32 cellular contexts compared by ENCODE assay signal in the genomic region with DNA sequence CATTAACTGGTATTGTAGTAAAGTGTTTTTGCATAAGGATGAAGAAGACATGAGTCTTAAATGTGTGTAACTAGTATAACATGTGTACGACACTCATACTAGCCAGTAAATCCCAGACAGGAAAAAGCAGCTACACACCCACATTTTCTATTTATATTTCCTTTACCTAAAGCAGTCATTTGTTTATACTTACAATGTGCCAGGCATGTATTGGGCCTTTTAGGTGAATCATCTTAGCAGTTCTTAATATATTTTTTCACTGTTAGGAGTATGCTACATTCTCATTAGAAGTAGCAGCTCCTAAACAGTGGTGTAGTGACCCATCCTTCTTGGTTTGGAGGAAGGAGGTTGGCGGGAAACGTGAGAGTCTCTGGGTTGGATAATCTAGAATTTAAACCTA. TPM values are rescaled to one million over a fixed set of nuclear protein-coding genes. Genes with fewer than 3 reads are reported as not detected.
DNase-seq lines count a peak whose midpoint lies in the region; ATAC-seq and TF ChIP-seq lines count a peak whose summit lies in the region.
"Had no signal": no experiment of that assay in that cellular context is flagged by ENCODE, and none has a peak within 500 bp of the region (broad histone marks: within the 10 kb centered on the region; RNA-seq: fewer than 3 reads in every experiment).

No MANE protein-coding gene starts in this region.

- H3K4me2 ChIP-seq in SK-N-SH (no peak overlapping the region), mesendoderm (ENCODE audit: low read length) (no peak overlapping the region)
- H3K4me2 ChIP-seq: PC-9 had no signal

- no peak overlapping the region for H3K4me3 Mint-ChIP-seq in activated T-helper 17 cell treated with anti-CD3 and anti-CD28 coated beads, Interleukin-2, amount 50 U/mL, for 72 hours
- H3K4me3 Mint-ChIP-seq: CD8-positive, alpha-beta memory T cell; nephron had no signal

- H3K79me1 ChIP-seq in mesendoderm (ENCODE audit: low read length), result no peaks in the 10 kb centered on the region

- peaks cover 13% of the 10 kb centered on the region for H3F3A ChIP-seq in SK-N-SH (replicated peaks; ENCODE audit: insufficient read depth)

- no peak overlapping the region for H4K8ac ChIP-seq in mesendoderm (ENCODE audit: low read depth, low read length)

- H2BK15ac ChIP-seq in mesendoderm (replicated peaks; ENCODE audit: low read depth), result no peak overlapping the region

- no peak overlapping the region for H3K27ac Mint-ChIP-seq in activated T-helper 17 cell treated with anti-CD3 and anti-CD28 coated beads, Interleukin-2, amount 50 U/mL, for 72 hours
- H3K27ac Mint-ChIP-seq: activated B cell treated with CpG ODN at 0.5 μM for 24 hours; activated T-cell treated with anti-CD3 and anti-CD28 coated beads, Interleukin-2, amount 50 U/mL, for 72 hours; CD8-positive, alpha-beta memory T cell had no signal

- DNase-seq in SK-N-SH (no peak), epithelial cell of prostate (ENCODE audit: low read depth, low spot score) (peak; percentile 59), renal cortical epithelial cell (ENCODE audit: low read depth) (peak; percentile 43), 8988T (no peak), mesendoderm (no peak)
- DNase-seq: activated B cell treated with CpG ODN at 0.5 μM for 24 hours; activated CD4-positive, alpha-beta T cell treated with anti-CD3 and anti-CD28 coated beads, Interleukin-2, amount 50 U/mL, for 4 hours; activated naive CD4-positive, alpha-beta T cell treated with Interleukin-2 at 50 U/mL for 16 hours; activated T-cell treated with anti-CD3 and anti-CD28 coated beads, Interleukin-2, amount 50 U/mL, for 72 hours; CD8-positive, alpha-beta memory T cell; lower lobe of right lung; NCI-H1436 treated with DMSO at 0.1 percent for 48 hours; NCI-H510A treated with DMSO at 0.1 percent for 48 hours; pancreas; PC-9; SHP77; small intestine; stimulated activated CD4-positive, alpha-beta T cell treated with anti-CD3 and anti-CD28 coated beads, Interleukin-1b, Interleukin-23, amount 100 ng/mL, for 48 hours; SW 1271 had no signal

- H3K27me3 Mint-ChIP-seq in activated T-helper 17 cell treated with anti-CD3 and anti-CD28 coated beads, Interleukin-2, amount 50 U/mL, for 72 hours, result no peaks in the 10 kb centered on the region
- H3K27me3 Mint-ChIP-seq: activated B cell treated with CpG ODN at 0.5 μM for 24 hours had no signal

- no peak overlapping the region for H3K18ac ChIP-seq in mesendoderm (ENCODE audit: low read length)

- TF ChIP-seq CTCF in SK-N-SH (IDR thresholded peaks at IDR 0.05), result no peak

- CTCF ChIA-PET in SK-N-SH (lab: Yijun Ruan, JAX), result interaction anchor here (0.6 kb wide), 1 partner anchor 147 kb away, joined by 3 read pairs; no protein-coding TSS in a partner anchor

- H3K56ac ChIP-seq in mesendoderm (ENCODE audit: low read length), result no peak overlapping the region

- H3K9me3 ChIP-seq in SK-N-SH, result no peaks in the 10 kb centered on the region
- H3K9me3 ChIP-seq: adrenal gland, breast epithelium, lower lobe of right lung, pancreas, tibial nerve had no signal

- WGBS in SK-N-SH (ENCODE audit: low lambda C conversion rate), result 43% methylated on average over 3 of the region's 3 CpGs
- no CpG with 5 or more reads among the region's 3 CpGs for WGBS in mesendoderm (ENCODE audit: extremely low coverage, insufficient coverage, low lambda C conversion rate)

- no peak overlapping the region for H3K4ac ChIP-seq in mesendoderm (ENCODE audit: low read depth, low read length)

- H2AK5ac ChIP-seq in mesendoderm (ENCODE audit: low read length), result no peak overlapping the region

- ATAC-seq in SK-N-SH treated with all-trans-retinoic acid at 6 μM for 48 hours (no peak), GM19397 (IDR thresholded peaks at IDR 0.05; ENCODE audit: unreplicated experiment) (no peak)
- ATAC-seq in activated T-helper 17 cell treated with anti-CD3 and anti-CD28 coated beads, Interleukin-2, amount 50 U/mL, for 72 hours (replicated peaks), result peak; percentile 52
- ATAC-seq: activated T-cell treated with anti-CD3 and anti-CD28 coated beads, Interleukin-2, amount 50 U/mL, for 72 hours; HCT116 had no signal

- no peak overlapping the region for H2BK5ac ChIP-seq in mesendoderm (ENCODE audit: low read length)

- no peak overlapping the region for H4K5ac ChIP-seq in mesendoderm (ENCODE audit: low read length)

- H2AFZ ChIP-seq in SK-N-SH (ENCODE audit: low read depth), result peak overlapping the region; percentile 78
- H2AFZ ChIP-seq: PC-9 had no signal

- H3K9ac ChIP-seq in SK-N-SH (no peak overlapping the region), mesendoderm (ENCODE audit: low read length) (no peak overlapping the region)

- POLR2A ChIA-PET in SK-N-SH (lab: Yijun Ruan, JAX), result no interaction called here

- H3K36me3 Mint-ChIP-seq in activated T-helper 17 cell treated with anti-CD3 and anti-CD28 coated beads, Interleukin-2, amount 50 U/mL, for 72 hours (ENCODE audit: low read depth), result no peaks in the 10 kb centered on the region
- H3K36me3 Mint-ChIP-seq: CD8-positive, alpha-beta memory T cell had no signal

- no peak for TF ChIP-seq RAD21 in SK-N-SH (IDR thresholded peaks at IDR 0.05; ENCODE audit: low read length)

- no peaks in the 10 kb centered on the region for H3K9me3 Mint-ChIP-seq in activated T-helper 17 cell treated with anti-CD3 and anti-CD28 coated beads, Interleukin-2, amount 50 U/mL, for 72 hours
- H3K9me3 Mint-ChIP-seq: activated B cell treated with CpG ODN at 0.5 μM for 24 hours; activated T-cell treated with anti-CD3 and anti-CD28 coated beads, Interleukin-2, amount 50 U/mL, for 72 hours; CD8-positive, alpha-beta memory T cell; nephron had no signal

- no peaks in the 10 kb centered on the region for H4K20me1 ChIP-seq in SK-N-SH (ENCODE audit: insufficient read depth)

- H3K79me2 ChIP-seq in SK-N-SH (ENCODE audit: insufficient read depth) (no peaks in the 10 kb centered on the region), mesendoderm (ENCODE audit: control insufficient read depth, insufficient read depth, low read length) (no peaks in the 10 kb centered on the region)

- TF ChIP-seq EP300 in SK-N-SH (IDR thresholded peaks at IDR 0.05; ENCODE audit: borderline replicate concordance in 1 of 2, low read depth in 1 of 2, low read length in 1 of 2), result no peak

- H3K4me3 ChIP-seq in SK-N-SH (ENCODE audit: low read depth in 2 of 2, low read length in 1 of 2), result no peak overlapping the region
- H3K4me3 ChIP-seq in mesendoderm (ENCODE audit: low read length), result no peak overlapping the region
- H3K4me3 ChIP-seq: adrenal gland, breast epithelium, pancreas, PC-9 had no signal

- H3K23ac ChIP-seq in mesendoderm (ENCODE audit: low read length), result no peak overlapping the region

- H3K4me1 Mint-ChIP-seq in activated T-helper 17 cell treated with anti-CD3 and anti-CD28 coated beads, Interleukin-2, amount 50 U/mL, for 72 hours, result no peaks in the 10 kb centered on the region

- H3K27ac ChIP-seq in SK-N-SH (ENCODE audit: low read depth in 2 of 2, low read length in 1 of 2), result peak overlapping the region in 1 of 2 experiments; percentile 28; a peak in 1 of 4 replicates
- peak overlapping the region; percentile 12 for H3K27ac ChIP-seq in epithelial cell of prostate
- no peak overlapping the region for H3K27ac ChIP-seq in mesendoderm (ENCODE audit: low read depth, low read length)
- H3K27ac ChIP-seq: 22Rv1, adrenal gland, breast epithelium, coronary artery, HL-60, pancreas, PC-9 had no signal

- H3K4me1 ChIP-seq in SK-N-SH (ENCODE audit: control insufficient read depth in 1 of 2, insufficient read depth in 2 of 2, low read depth in 1 of 2, low read length in 1 of 2) (no peaks in the 10 kb centered on the region), mesendoderm (ENCODE audit: control insufficient read depth, low read depth, low read length) (no peaks in the 10 kb centered on the region)
- H3K4me1 ChIP-seq: adrenal gland, breast epithelium had no signal

- no peaks in the 10 kb centered on the region for H3K27me3 ChIP-seq in SK-N-SH (ENCODE audit: insufficient read depth)
- no peaks in the 10 kb centered on the region for H3K27me3 ChIP-seq in mesendoderm (ENCODE audit: insufficient read depth, low read length, poor library complexity)
- H3K27me3 ChIP-seq: adrenal gland, breast epithelium, pancreas, tibial nerve had no signal

- no peaks in the 10 kb centered on the region for H3K9me2 ChIP-seq in SK-N-SH

- H2BK120ac ChIP-seq in mesendoderm (ENCODE audit: low read depth, low read length), result no peak overlapping the region

- H3K36me3 ChIP-seq in SK-N-SH (replicated peaks in 1 of 2; ENCODE audit: control insufficient read depth in 1 of 2, insufficient read depth in 2 of 2, low read length in 1 of 2) (no peaks in the 10 kb centered on the region), mesendoderm (ENCODE audit: control insufficient read depth, insufficient read depth, low read length) (no peaks in the 10 kb centered on the region)
- H3K36me3 ChIP-seq: adrenal gland, breast epithelium, lower lobe of right lung, pancreas, tibial nerve had no signal

TF ChIP-seq in SK-N-SH treated with all-trans-retinoic acid at 6 μM for 48 hours, 23 proteins besides CTCF, POLR2A, EP300 and RAD21:
- TF ChIP-seq ZFP3 (CRISPR knock-in tag; IDR thresholded peaks at IDR 0.05) (no peak), OSR1 (CRISPR knock-in tag; IDR thresholded peaks at IDR 0.05) (no peak), ISL1 (CRISPR knock-in tag; IDR thresholded peaks at IDR 0.05) (no peak), RARB (CRISPR knock-in tag; IDR thresholded peaks at IDR 0.05) (no peak), CSDC2 (CRISPR knock-in tag; IDR thresholded peaks at IDR 0.05) (no peak)

RNA-seq across cellular contexts. Expression of a gene that starts 55.8 kb away (rescaled TPM):
- polyA plus RNA-seq in SK-N-SH (2012; rRNA removed), result 0.10 TPM in 1 of 2 replicates, not detected in the other
- 0.06 and 0.10 TPM in 2 replicates for polyA plus RNA-seq in SK-N-SH (2012; cell fraction: cytosol; rRNA removed)
- 0.07 and 0.20 TPM in 2 replicates for polyA plus RNA-seq in SK-N-SH (2012; cell fraction: nucleus; rRNA removed)
- under 1 TPM; 0.32 to 0.41 TPM for total RNA-seq in activated T-helper 17 cell treated with anti-CD3 and anti-CD28 coated beads, Interleukin-2, amount 50 U/mL, for 72 hours
- 0.15 TPM in 1 of 2 replicates, not detected in the other for total RNA-seq in renal cortical epithelial cell
- not detected for polyA plus RNA-seq in mesendoderm (2013, experiment 1 of 2)
- 0.10 TPM for polyA plus RNA-seq in mesendoderm (2013, experiment 2 of 2)
- total RNA-seq: activated B cell treated with CpG ODN at 0.5 μM for 24 hours; CD8-positive, alpha-beta memory T cell; G401; lower lobe of right lung; mucosa of gallbladder; pancreas had no signal
- polyA plus RNA-seq: adrenal gland; CD8-positive, alpha-beta memory T cell; pancreas had no signal

Comparison
In these comparisons a context has a peak if more than half of its experiments do, and no peak if none do; other contexts are left out.
1. DNase-seq: peak in epithelial cell of prostate (single experiment) and renal cortical epithelial cell (single experiment); none in SK-N-SH (single experiment), 8988T (single experiment) and mesendoderm (single experiment).